Comparison of ENCODE assay signal across 21 cellular contexts in the genomic region with DNA sequence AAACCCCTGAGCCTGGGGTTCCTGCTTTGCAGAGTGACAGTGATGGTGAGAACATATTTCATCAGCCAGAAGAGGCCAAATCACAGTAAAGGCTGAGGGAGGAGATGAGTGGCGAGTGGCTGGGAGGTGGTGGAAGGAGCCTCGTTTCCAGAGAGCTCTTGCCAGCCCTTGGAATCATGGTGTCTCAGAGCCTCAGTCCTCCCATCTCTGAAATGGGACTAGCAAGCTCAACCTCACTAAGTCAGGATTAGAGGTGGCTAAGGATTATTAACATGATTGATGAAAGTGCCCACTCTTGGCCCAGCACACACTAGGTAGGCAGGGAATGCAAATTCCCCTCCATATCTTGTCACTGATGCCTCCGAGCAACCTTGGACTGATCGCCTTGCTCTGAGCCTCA. TPM values are rescaled to one million over a fixed set of nuclear protein-coding genes. Genes with fewer than 3 reads are reported as not detected.
"Had no signal": no experiment of that assay in that cellular context is flagged by ENCODE, and none has a peak within 500 bp of the region (broad histone marks: within the 10 kb centered on the region; RNA-seq: fewer than 3 reads in every experiment).

No MANE protein-coding gene starts in this region.

- H3K9me3 Mint-ChIP-seq: activated T-cell treated with anti-CD3 and anti-CD28 coated beads, Interleukin-2, amount 50 U/mL, for 4 hours; natural killer cell treated with Interleukin-12 subunit alpha and Interleukin-12 subunit beta and Interleukin-15 and Interleukin-18, amount 100 ng/mL, for 72 hours had no signal

- H3K4me1 ChIP-seq: foreskin keratinocyte had no signal

- H3K4me3 ChIP-seq: lung had no signal

- H3K27me3 ChIP-seq: foreskin keratinocyte had no signal

- DNase-seq: activated CD4-positive, alpha-beta T cell treated with anti-CD3 and anti-CD28 coated beads for 1 hour; activated CD4-positive, alpha-beta T cell treated with anti-CD3 and anti-CD28 coated beads, Interleukin-2, amount 50 U/mL, for 4 hours; activated CD8-positive, alpha-beta memory T cell treated with anti-CD3 and anti-CD28 coated beads for 24 hours; activated CD8-positive, alpha-beta memory T cell treated with anti-CD3 and anti-CD28 coated beads, Interleukin-2, amount 50 U/mL, for 4 hours; activated effector memory CD4-positive, alpha-beta T cell treated with Interleukin-2 at 50 U/mL for 16 hours; activated T-cell treated with anti-CD3 and anti-CD28 coated beads, Interleukin-2, amount 50 U/mL, for 4 hours; aorta; effector CD4-positive, alpha-beta T cell; foreskin keratinocyte; retina; stimulated activated CD4-positive, alpha-beta T cell treated with anti-CD3 and anti-CD28 coated beads, Interleukin-2, amount 100 ng/mL, for 48 hours; stimulated activated CD8-positive, alpha-beta memory T cell treated with anti-CD3 and anti-CD28 coated beads, Interleukin-4, amount 100 ng/mL, for 48 hours; stimulated activated naive CD4-positive, alpha-beta T cell treated with Interleukin-2 at 50 U/mL for 16 hours; T-helper 2 cell; WERI-Rb-1 had no signal

- H3K4me1 Mint-ChIP-seq: brain had no signal

- ATAC-seq: activated T-cell treated with anti-CD3 and anti-CD28 coated beads, Interleukin-2, amount 50 U/mL, for 4 hours; foreskin keratinocyte; left lobe of liver; natural killer cell treated with Interleukin-12 subunit alpha and Interleukin-12 subunit beta and Interleukin-15 and Interleukin-18, amount 100 ng/mL, for 72 hours had no signal

- H3K27ac ChIP-seq: foreskin keratinocyte, WERI-Rb-1 had no signal

- H3K27me3 Mint-ChIP-seq: dendritic cell treated with granulocyte-macrophage colony-stimulating factor and Interleukin-4, amounts not matched to agents 40 ng/mL and 50 ng/mL, for 4 days; natural killer cell treated with Interleukin-12 subunit alpha and Interleukin-12 subunit beta and Interleukin-15 and Interleukin-18, amount 100 ng/mL, for 72 hours; progenitor cell of endocrine pancreas had no signal

- H3K27ac Mint-ChIP-seq: brain; dendritic cell treated with granulocyte-macrophage colony-stimulating factor and Interleukin-4, amounts not matched to agents 40 ng/mL and 50 ng/mL, for 4 days; natural killer cell treated with Interleukin-12 subunit alpha and Interleukin-12 subunit beta and Interleukin-15 and Interleukin-18, amount 100 ng/mL, for 72 hours; progenitor cell of endocrine pancreas had no signal

- H3K4me3 Mint-ChIP-seq: activated T-cell treated with anti-CD3 and anti-CD28 coated beads, Interleukin-2, amount 50 U/mL, for 4 hours; brain; dendritic cell treated with granulocyte-macrophage colony-stimulating factor and Interleukin-4, amounts not matched to agents 40 ng/mL and 50 ng/mL, for 4 days; natural killer cell treated with Interleukin-12 subunit alpha and Interleukin-12 subunit beta and Interleukin-15 and Interleukin-18, amount 100 ng/mL, for 72 hours had no signal

RNA-seq across cellular contexts. Expression of gene IL21R, which starts 45.2 kb away (rescaled TPM):
- total RNA-seq: progenitor cell of endocrine pancreas had no signal
